In genomic region chr15:94576889-94577533, GRCh38 we compare ENCODE assay signal across 8 cellular contexts.
A peak's percentile ranks its signal among the peaks of the same experiment; 100 is the strongest.
DNase-seq lines count a peak whose midpoint lies in the region; ATAC-seq, FAIRE-seq and TF ChIP-seq lines count a peak whose summit lies in the region.

No MANE protein-coding gene starts in this region.

- TF ChIP-seq POLR2A in HepG2 (IDR thresholded peaks at IDR 0.05; ENCODE audit: insufficient read depth in 1 of 2, low read depth in 2 of 2, low read length in 2 of 2): no peak

- no peak overlapping the region for H3K27ac ChIP-seq in HepG2 (ENCODE audit: extremely low read length, insufficient read depth, low read length)

- TF ChIP-seq EP300 in HepG2 (IDR thresholded peaks at IDR 0.05; ENCODE audit: low read depth in 2 of 2, low read length in 2 of 2): no peak
- no peak for TF ChIP-seq EP300 in HepG2 (CRISPR knock-in tag; IDR thresholded peaks at IDR 0.05; ENCODE audit: borderline replicate concordance)

- CTCF ChIA-PET in HepG2 (lab: Yijun Ruan, JAX; ENCODE audit: low intra/inter-chr PET ratio, low total read pairs): no interaction called here

- H3K4me1 ChIP-seq in HepG2 (ENCODE audit: insufficient read depth, low read length): no peaks in the 10 kb centered on the region

- ATAC-seq in HG02642 (IDR thresholded peaks at IDR 0.05; ENCODE audit: poor library complexity, unreplicated experiment) (peak; percentile 84), HepG2 (peak; percentile 71)

- intact Hi-C loops in HepG2 (cut with micrococcal nuclease; ENCODE audit: unreplicated experiment): loop anchor here (2.0 to 5.0 kb wide), 2 partner anchors 166 to 415 kb away; no protein-coding TSS in a partner anchor

- WGBS in HepG2 (ENCODE audit: low lambda C conversion rate): 13% methylated on average over 10 of the region's 12 CpGs

- peak; percentile 52 for TF ChIP-seq CTCF in AG10803 (conservative IDR thresholded peaks at IDR 0.05; ENCODE audit: low read length)
- TF ChIP-seq CTCF in GM12874 (IDR thresholded peaks at IDR 0.05; ENCODE audit: insufficient read depth, low read depth, low read length): peak; percentile 83
- TF ChIP-seq CTCF in HepG2 (CRISPR knock-in tag; IDR thresholded peaks at IDR 0.05): peak; percentile 53

- no peaks in the 10 kb centered on the region for H3K36me3 ChIP-seq in HepG2 (replicated peaks in 1 of 2; ENCODE audit: control insufficient read depth in 1 of 2, insufficient read depth in 2 of 2, low read length in 2 of 2)

- peak; percentile 0 for DNase-seq in AG10803 (ENCODE audit: low read depth)
- peak; percentile 7 to 62 for DNase-seq in NCI-H526 (lab: John Stamatoyannopoulos, UW)
- peak; percentile 21 for DNase-seq in activated naive CD4-positive, alpha-beta T cell treated with anti-CD3 and anti-CD28 coated beads, Interleukin-2, amount 50 U/mL, for 16 hours
- peak; percentile 20 for DNase-seq in HepG2 (ENCODE audit: low spot score)
- DNase-seq in NCI-H446 treated with DMSO at 0.1 percent for 48 hours (lab: John Stamatoyannopoulos, UW): no peak
- no peak for DNase-seq in NCI-H128 (lab: John Stamatoyannopoulos, UW; ENCODE audit: unreplicated experiment)

- BruUV-seq in HepG2 (replicated peaks; lab: Mats Ljungman, UMichigan): no TSS peak

- H3K9ac ChIP-seq in HepG2 (ENCODE audit: insufficient read depth, low read depth, low read length): no peak overlapping the region

- FAIRE-seq in HepG2 (lab: Jason Lieb, UNC): peak; percentile 61

- H2AFZ ChIP-seq in HepG2 (ENCODE audit: low read length): no peak overlapping the region

- no peak overlapping the region for H3K4me3 ChIP-seq in AG10803 (ENCODE audit: low read length)
- H3K4me3 ChIP-seq in HepG2 (replicated peaks in 1 of 3; ENCODE audit: insufficient read depth in 1 of 3, low read depth in 2 of 3, low read length in 3 of 3): no peak overlapping the region

- no peaks in the 10 kb centered on the region for H4K20me1 ChIP-seq in HepG2 (ENCODE audit: insufficient read depth, low read length)

- in situ Hi-C loops in HepG2 (cut with HindIII; ENCODE audit: extremely low pct_ligation_motif_present, low pct_unique_long_range_greater_than_20kb): no loop called here

- POLR2A ChIA-PET in HepG2 (lab: Yijun Ruan, JAX): no interaction called here

- no peaks in the 10 kb centered on the region for H3K9me3 ChIP-seq in HepG2 (ENCODE audit: low read length)

- no peak overlapping the region for H3K4me2 ChIP-seq in HepG2 (ENCODE audit: low read depth, low read length)

- H3K27me3 ChIP-seq in HepG2 (ENCODE audit: control insufficient read depth in 1 of 2, insufficient read depth in 2 of 2, low read length in 2 of 2): no peaks in the 10 kb centered on the region

- no peak for TF ChIP-seq RAD21 in HepG2 (CRISPR knock-in tag; IDR thresholded peaks at IDR 0.05)

- no peaks in the 10 kb centered on the region for H3K79me2 ChIP-seq in HepG2 (ENCODE audit: insufficient read depth, low read length)

TF ChIP-seq in HepG2, 621 proteins besides CTCF, POLR2A, EP300 and RAD21 (continues in another document):
- TF ChIP-seq, protein P1, sequence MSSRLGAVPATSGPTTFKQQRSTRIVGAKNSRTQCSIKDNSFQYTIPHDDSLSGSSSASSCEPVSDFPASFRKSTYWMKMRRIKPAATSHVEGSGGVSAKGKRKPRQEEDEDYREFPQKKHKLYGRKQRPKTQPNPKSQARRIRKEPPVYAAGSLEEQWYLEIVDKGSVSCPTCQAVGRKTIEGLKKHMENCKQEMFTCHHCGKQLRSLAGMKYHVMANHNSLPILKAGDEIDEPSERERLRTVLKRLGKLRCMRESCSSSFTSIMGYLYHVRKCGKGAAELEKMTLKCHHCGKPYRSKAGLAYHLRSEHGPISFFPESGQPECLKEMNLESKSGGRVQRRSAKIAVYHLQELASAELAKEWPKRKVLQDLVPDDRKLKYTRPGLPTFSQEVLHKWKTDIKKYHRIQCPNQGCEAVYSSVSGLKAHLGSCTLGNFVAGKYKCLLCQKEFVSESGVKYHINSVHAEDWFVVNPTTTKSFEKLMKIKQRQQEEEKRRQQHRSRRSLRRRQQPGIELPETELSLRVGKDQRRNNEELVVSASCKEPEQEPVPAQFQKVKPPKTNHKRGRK (CRISPR knock-in tag; IDR thresholded peaks at IDR 0.05): no peak
- TF ChIP-seq ZNF598 (CRISPR knock-in tag; IDR thresholded peaks at IDR 0.05; ENCODE audit: borderline replicate concordance) (no peak), HNF4G (IDR thresholded peaks at IDR 0.05; ENCODE audit: borderline replicate concordance, low read depth, low read length) (no peak), HNF4G (CRISPR knock-in tag; IDR thresholded peaks at IDR 0.05; ENCODE audit: borderline replicate concordance, low read depth) (no peak), EED (CRISPR knock-in tag; IDR thresholded peaks at IDR 0.05) (no peak), SMARCE1 (IDR thresholded peaks at IDR 0.05; ENCODE audit: borderline replicate concordance) (no peak), MNT (IDR thresholded peaks at IDR 0.05) (no peak), POLR2AphosphoS2 (IDR thresholded peaks at IDR 0.05; ENCODE audit: low read depth, low read length) (no peak), SMC3 (IDR thresholded peaks at IDR 0.05; ENCODE audit: low read length) (no peak), JUND (CRISPR knock-in tag; IDR thresholded peaks at IDR 0.05) (no peak), ZMAT5 (CRISPR knock-in tag; IDR thresholded peaks at IDR 0.05; ENCODE audit: borderline replicate concordance, low read depth) (no peak), PPARG (CRISPR knock-in tag; conservative IDR thresholded peaks at IDR 0.05) (peak; percentile 99), MZF1 (CRISPR knock-in tag; IDR thresholded peaks at IDR 0.05; ENCODE audit: borderline replicate concordance) (no peak), XRCC5 (optimal IDR thresholded peaks at IDR 0.05; ENCODE audit: low read length) (peak; percentile 56), ZNF777 (CRISPR knock-in tag; IDR thresholded peaks at IDR 0.05) (no peak), PCBP2 (optimal IDR thresholded peaks at IDR 0.05; ENCODE audit: low read depth, low read length, poor library complexity, severe bottlenecking) (no peak), ZSCAN20 (CRISPR knock-in tag; IDR thresholded peaks at IDR 0.05; ENCODE audit: borderline replicate concordance) (no peak), RXRB (CRISPR knock-in tag; IDR thresholded peaks at IDR 0.05; ENCODE audit: borderline replicate concordance) (peak; percentile 91), MTA1 (CRISPR knock-in tag; IDR thresholded peaks at IDR 0.05; ENCODE audit: borderline replicate concordance) (no peak), ZBTB3 (CRISPR knock-in tag; IDR thresholded peaks at IDR 0.05; ENCODE audit: borderline replicate concordance, low read depth) (no peak), ELF1 (CRISPR knock-in tag; IDR thresholded peaks at IDR 0.05) (no peak), SP140L (CRISPR knock-in tag; IDR thresholded peaks at IDR 0.05; ENCODE audit: borderline replicate concordance) (no peak), RXRA (CRISPR knock-in tag; IDR thresholded peaks at IDR 0.05) (peak; percentile 58; the same call in 1 of the 2 replicates)
- TF ChIP-seq, protein P2, sequence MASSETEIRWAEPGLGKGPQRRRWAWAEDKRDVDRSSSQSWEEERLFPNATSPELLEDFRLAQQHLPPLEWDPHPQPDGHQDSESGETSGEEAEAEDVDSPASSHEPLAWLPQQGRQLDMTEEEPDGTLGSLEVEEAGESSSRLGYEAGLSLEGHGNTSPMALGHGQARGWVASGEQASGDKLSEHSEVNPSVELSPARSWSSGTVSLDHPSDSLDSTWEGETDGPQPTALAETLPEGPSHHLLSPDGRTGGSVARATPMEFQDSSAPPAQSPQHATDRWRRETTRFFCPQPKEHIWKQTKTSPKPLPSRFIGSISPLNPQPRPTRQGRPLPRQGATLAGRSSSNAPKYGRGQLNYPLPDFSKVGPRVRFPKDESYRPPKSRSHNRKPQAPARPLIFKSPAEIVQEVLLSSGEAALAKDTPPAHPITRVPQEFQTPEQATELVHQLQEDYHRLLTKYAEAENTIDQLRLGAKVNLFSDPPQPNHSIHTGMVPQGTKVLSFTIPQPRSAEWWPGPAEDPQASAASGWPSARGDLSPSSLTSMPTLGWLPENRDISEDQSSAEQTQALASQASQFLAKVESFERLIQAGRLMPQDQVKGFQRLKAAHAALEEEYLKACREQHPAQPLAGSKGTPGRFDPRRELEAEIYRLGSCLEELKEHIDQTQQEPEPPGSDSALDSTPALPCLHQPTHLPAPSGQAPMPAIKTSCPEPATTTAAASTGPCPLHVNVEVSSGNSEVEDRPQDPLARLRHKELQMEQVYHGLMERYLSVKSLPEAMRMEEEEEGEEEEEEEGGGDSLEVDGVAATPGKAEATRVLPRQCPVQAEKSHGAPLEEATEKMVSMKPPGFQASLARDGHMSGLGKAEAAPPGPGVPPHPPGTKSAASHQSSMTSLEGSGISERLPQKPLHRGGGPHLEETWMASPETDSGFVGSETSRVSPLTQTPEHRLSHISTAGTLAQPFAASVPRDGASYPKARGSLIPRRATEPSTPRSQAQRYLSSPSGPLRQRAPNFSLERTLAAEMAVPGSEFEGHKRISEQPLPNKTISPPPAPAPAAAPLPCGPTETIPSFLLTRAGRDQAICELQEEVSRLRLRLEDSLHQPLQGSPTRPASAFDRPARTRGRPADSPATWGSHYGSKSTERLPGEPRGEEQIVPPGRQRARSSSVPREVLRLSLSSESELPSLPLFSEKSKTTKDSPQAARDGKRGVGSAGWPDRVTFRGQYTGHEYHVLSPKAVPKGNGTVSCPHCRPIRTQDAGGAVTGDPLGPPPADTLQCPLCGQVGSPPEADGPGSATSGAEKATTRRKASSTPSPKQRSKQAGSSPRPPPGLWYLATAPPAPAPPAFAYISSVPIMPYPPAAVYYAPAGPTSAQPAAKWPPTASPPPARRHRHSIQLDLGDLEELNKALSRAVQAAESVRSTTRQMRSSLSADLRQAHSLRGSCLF (CRISPR knock-in tag; IDR thresholded peaks at IDR 0.05; ENCODE audit: borderline replicate concordance): no peak

Comparison
In these comparisons a context has a peak if more than half of its experiments do, and no peak if none do; other contexts are left out.
1. DNase-seq: peak in AG10803 (single experiment), NCI-H526 (2 of 2), activated naive CD4-positive, alpha-beta T cell treated with anti-CD3 and anti-CD28 coated beads, Interleukin-2, amount 50 U/mL, for 16 hours (single experiment) and HepG2 (single experiment); none in NCI-H446 treated with DMSO at 0.1 percent for 48 hours (single experiment) and NCI-H128 (single experiment).
2. Peak in every context shown above with its lines, with median percentiles within 50 percentile points of each other: CTCF ChIP-seq.